In the genomic region with DNA sequence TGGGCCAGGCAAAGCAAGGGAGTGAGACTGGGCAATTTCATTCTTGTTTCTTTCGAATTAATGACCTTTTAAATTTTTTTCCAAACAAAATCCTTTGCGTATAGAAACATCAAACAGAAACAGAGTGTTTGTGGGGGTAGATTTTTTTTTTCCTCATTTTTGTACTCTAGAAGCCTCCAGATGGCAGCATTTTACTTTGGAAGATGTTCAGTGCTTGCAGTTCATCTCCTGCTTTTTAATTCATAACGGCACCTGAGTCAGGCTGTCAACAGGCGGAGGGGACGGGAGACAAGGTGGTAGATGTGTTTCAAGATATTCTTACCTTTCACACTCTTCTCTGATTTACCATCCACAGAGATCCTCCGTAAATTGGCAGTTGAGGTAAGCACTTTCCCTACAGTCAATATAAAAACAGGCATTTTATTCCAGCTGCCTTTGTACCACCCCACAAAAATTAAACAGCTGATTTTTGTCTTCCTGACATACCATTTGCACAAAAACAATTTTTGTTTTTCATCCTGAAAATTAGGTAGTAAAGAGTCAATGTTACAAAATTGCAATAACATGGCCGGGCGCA, we compare ENCODE assay signal across 8 cellular contexts.
DNase-seq lines count a peak whose midpoint lies in the region; ATAC-seq and TF ChIP-seq lines count a peak whose summit lies in the region.

No MANE protein-coding gene starts in this region.

- H3K9me3 Mint-ChIP-seq in brain (peaks cover 0 to 2% (median 0%) of the 10 kb centered on the region in 5 experiments), mesothelial cell of epicardium (no peaks in the 10 kb centered on the region)

- peaks cover 5% of the 10 kb centered on the region for H3K4me1 Mint-ChIP-seq in brain
- H3K4me1 Mint-ChIP-seq in mesothelial cell of epicardium, result peaks cover 4% of the 10 kb centered on the region

- H3K27ac Mint-ChIP-seq in brain (peak overlapping the region in 1 of 5 experiments; percentile 25), mesothelial cell of epicardium (no peak overlapping the region)

- no peak for TF ChIP-seq POLR2A in NB4 (IDR thresholded peaks at IDR 0.05; ENCODE audit: extremely low read depth, insufficient read length)

- H3K36me3 Mint-ChIP-seq in brain (no peaks in the 10 kb centered on the region), mesothelial cell of epicardium (no peaks in the 10 kb centered on the region)

- no peak overlapping the region for H3K4me3 ChIP-seq in NB4 (ENCODE audit: low read depth, low read length)

- no peaks in the 10 kb centered on the region for H3K27me3 Mint-ChIP-seq in brain
- H3K27me3 Mint-ChIP-seq in mesothelial cell of epicardium (ENCODE audit: low read depth), result no peaks in the 10 kb centered on the region

- ATAC-seq in GM18517 (IDR thresholded peaks at IDR 0.05; ENCODE audit: unreplicated experiment), result peak; percentile 57
- ATAC-seq in GM21737 (IDR thresholded peaks at IDR 0.05; ENCODE audit: unreplicated experiment), result no peak

- TF ChIP-seq CTCF in AG09319 (IDR thresholded peaks at IDR 0.05; ENCODE audit: low read depth, low read length) (peak; percentile 39), NB4 (IDR thresholded peaks at IDR 0.05; ENCODE audit: low read depth, low read length) (no peak), brain (conservative IDR thresholded peaks at IDR 0.05) (peak; percentile 65 to 70), mesothelial cell of epicardium (IDR thresholded peaks at IDR 0.05; ENCODE audit: unreplicated experiment) (peak; percentile 42)

- no peak for DNase-seq in AG09319 (ENCODE audit: extremely low read depth, low read depth)
- peak; percentile 36 for DNase-seq in NB4 (ENCODE audit: low read depth)
- DNase-seq in mesothelial cell of epicardium (ENCODE audit: low spot score in 2 of 2, unreplicated experiment in 2 of 2), result no peak
- DNase-seq in activated CD4-positive, alpha-beta T cell treated with anti-CD3 and anti-CD28 coated beads for 4 hours, result no peak
- DNase-seq in stimulated activated CD4-positive, alpha-beta T cell treated with anti-CD3 and anti-CD28 coated beads, Interleukin-4, amount 100 ng/mL, for 4 hours, result no peak

- H3K4me3 Mint-ChIP-seq in brain (peak overlapping the region in 1 of 5 experiments; percentile 28), mesothelial cell of epicardium (no peak overlapping the region)
